ENCODE assay signal across 8 cellular contexts in the genomic region with DNA sequence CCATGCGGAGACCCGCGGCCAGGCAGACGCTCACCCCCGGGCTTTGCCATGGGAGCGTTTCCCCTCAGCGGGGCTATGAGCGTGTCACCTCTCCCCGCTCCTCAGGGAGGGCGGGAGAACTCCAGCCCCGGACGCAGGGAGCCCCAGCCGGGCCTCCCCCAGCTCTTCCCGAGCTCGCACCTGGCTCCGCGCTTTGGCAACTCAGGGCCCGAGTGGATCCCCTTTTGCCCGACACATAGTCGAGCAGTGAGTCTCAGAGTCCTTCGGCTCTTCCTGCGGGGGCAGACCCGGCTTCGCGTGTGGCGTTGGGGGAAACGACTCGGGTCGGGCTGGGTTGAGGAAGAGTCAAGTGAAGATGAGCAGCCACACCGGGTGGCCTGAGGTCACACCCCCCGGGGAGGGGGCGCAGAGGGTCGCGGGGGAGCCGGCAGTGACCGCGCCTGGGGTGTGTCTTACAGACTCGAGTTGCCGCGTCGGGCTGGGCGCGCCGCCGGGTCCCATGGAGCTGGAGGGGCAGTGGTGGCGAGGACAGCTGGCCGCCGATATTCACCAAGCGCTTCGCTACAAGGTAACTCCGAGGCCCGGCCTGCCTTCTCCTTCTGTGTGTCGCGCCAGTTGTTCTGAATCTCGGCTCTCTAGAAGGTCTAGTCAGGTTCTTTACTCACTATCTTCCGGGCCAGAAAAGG. TPM values are rescaled to one million over a fixed set of nuclear protein-coding genes. Genes with fewer than 3 reads are reported as not detected.
DNase-seq lines count a peak whose midpoint lies in the region; ATAC-seq and TF ChIP-seq lines count a peak whose summit lies in the region.

No MANE protein-coding gene starts in this region.

- no peaks in the 10 kb centered on the region for H3K27me3 ChIP-seq in stomach

- DNase-seq in C1 segment of cervical spinal cord (lab: John Stamatoyannopoulos, UW) (peak in 13 of 14 donors; percentile 24 to 72 (median 59)), GM19240 (ENCODE audit: insufficient read length, low spot score) (peak; percentile 37), fibroblast of pulmonary artery (ENCODE audit: low read depth) (peak; percentile 32), stomach (peak; percentile 52)
- DNase-seq in activated T-helper 2 cell treated with anti-CD3 and anti-CD28 coated beads, Interferon-gamma antibody, Interleukin-2, Interleukin-4, amounts not matched to agents 10 μg/mL and 5 μg/mL and 100 μg/mL, durations not matched to agents 14 hours and 24 hours and 36 hours (ENCODE audit: low spot score): peak; percentile 40
- DNase-seq in natural killer cell treated with Interleukin-12 subunit alpha and Interleukin-12 subunit beta and Interleukin-15 and Interleukin-18, amount 100 ng/mL, for 72 hours (ENCODE audit: low spot score): peak; percentile 77

- peaks cover 0 to 10% (median 4%) of the 10 kb centered on the region in 4 donors for H3K36me3 ChIP-seq in stomach

- H3K36me3 Mint-ChIP-seq in activated T-helper 2 cell treated with anti-CD3 and anti-CD28 coated beads, Interferon-gamma antibody, Interleukin-2, Interleukin-4, amounts not matched to agents 10 μg/mL and 5 μg/mL and 100 μg/mL, durations not matched to agents 14 hours and 24 hours and 36 hours (ENCODE audit: low read depth): peaks cover 39% of the 10 kb centered on the region
- H3K36me3 Mint-ChIP-seq in natural killer cell treated with Interleukin-12 subunit alpha and Interleukin-12 subunit beta and Interleukin-15 and Interleukin-18, amount 100 ng/mL, for 72 hours: peaks cover 20% of the 10 kb centered on the region

- H3K4me1 ChIP-seq in stomach: peaks cover 9 to 42% (median 22%) of the 10 kb centered on the region in 4 donors

- TF ChIP-seq CTCF in fibroblast of pulmonary artery (IDR thresholded peaks at IDR 0.05; ENCODE audit: low read length, missing control alignments): no peak
- no peak for TF ChIP-seq CTCF in stomach (IDR thresholded peaks at IDR 0.05)

- H3K9me3 Mint-ChIP-seq in activated T-helper 2 cell treated with anti-CD3 and anti-CD28 coated beads, Interferon-gamma antibody, Interleukin-2, Interleukin-4, amounts not matched to agents 10 μg/mL and 5 μg/mL and 100 μg/mL, durations not matched to agents 14 hours and 24 hours and 36 hours: no peaks in the 10 kb centered on the region
- H3K9me3 Mint-ChIP-seq in natural killer cell treated with Interleukin-12 subunit alpha and Interleukin-12 subunit beta and Interleukin-15 and Interleukin-18, amount 100 ng/mL, for 72 hours: no peaks in the 10 kb centered on the region

- peak overlapping the region; percentile 85 to 94 (median 92) for H3K27ac ChIP-seq in stomach

- ATAC-seq in HG03378 (IDR thresholded peaks at IDR 0.05; ENCODE audit: unreplicated experiment): peak; percentile 35
- ATAC-seq in natural killer cell treated with Interleukin-12 subunit alpha and Interleukin-12 subunit beta and Interleukin-15 and Interleukin-18, amount 100 ng/mL, for 72 hours: peak; percentile 70 to 73

- peak overlapping the region; percentile 92 for H3K4me3 Mint-ChIP-seq in activated T-helper 2 cell treated with anti-CD3 and anti-CD28 coated beads, Interferon-gamma antibody, Interleukin-2, Interleukin-4, amounts not matched to agents 10 μg/mL and 5 μg/mL and 100 μg/mL, durations not matched to agents 14 hours and 24 hours and 36 hours (ENCODE audit: low read depth)
- H3K4me3 Mint-ChIP-seq in natural killer cell treated with Interleukin-12 subunit alpha and Interleukin-12 subunit beta and Interleukin-15 and Interleukin-18, amount 100 ng/mL, for 72 hours: peak overlapping the region; percentile 85

- WGBS in stomach, 5 donors: 0 to 1% (median 0%) methylated on average over 16 to 56 of the region's 56 CpGs

- TF ChIP-seq EP300 in stomach (IDR thresholded peaks at IDR 0.05): no peak

- H3K27ac Mint-ChIP-seq in activated T-helper 2 cell treated with anti-CD3 and anti-CD28 coated beads, Interferon-gamma antibody, Interleukin-2, Interleukin-4, amounts not matched to agents 10 μg/mL and 5 μg/mL and 100 μg/mL, durations not matched to agents 14 hours and 24 hours and 36 hours: peak overlapping the region; percentile 73
- H3K27ac Mint-ChIP-seq in natural killer cell treated with Interleukin-12 subunit alpha and Interleukin-12 subunit beta and Interleukin-15 and Interleukin-18, amount 100 ng/mL, for 72 hours: peak overlapping the region; percentile 81 to 91

- no peaks in the 10 kb centered on the region for H3K9me3 ChIP-seq in stomach

- H3K4me3 ChIP-seq in fibroblast of pulmonary artery (replicated peaks; ENCODE audit: low read depth, low read length) (peak overlapping the region; percentile 83), stomach (peak overlapping the region; percentile 78 to 82 (median 80))

- H3K4me1 Mint-ChIP-seq in activated T-helper 2 cell treated with anti-CD3 and anti-CD28 coated beads, Interferon-gamma antibody, Interleukin-2, Interleukin-4, amounts not matched to agents 10 μg/mL and 5 μg/mL and 100 μg/mL, durations not matched to agents 14 hours and 24 hours and 36 hours (ENCODE audit: low read depth): peaks cover 40% of the 10 kb centered on the region
- peaks cover 38 to 43% of the 10 kb centered on the region in 2 donors for H3K4me1 Mint-ChIP-seq in natural killer cell treated with Interleukin-12 subunit alpha and Interleukin-12 subunit beta and Interleukin-15 and Interleukin-18, amount 100 ng/mL, for 72 hours (ENCODE audit: low read depth in 2 of 2)

- intact Hi-C loops in activated T-helper 2 cell treated with anti-CD3 and anti-CD28 coated beads, Interferon-gamma antibody, Interleukin-2, Interleukin-4, amounts not matched to agents 10 μg/mL and 5 μg/mL and 100 μg/mL, durations not matched to agents 14 hours and 24 hours and 36 hours (cut with micrococcal nuclease): loop anchor here (1.0 to 10.0 kb wide), 4 partner anchors 46 to 352 kb away; a partner anchor contains a TSS
- intact Hi-C loops in stomach (cut with DNase I; ENCODE audit: low total_unique reads): no loop called here

- no peaks in the 10 kb centered on the region for H3K27me3 Mint-ChIP-seq in activated T-helper 2 cell treated with anti-CD3 and anti-CD28 coated beads, Interferon-gamma antibody, Interleukin-2, Interleukin-4, amounts not matched to agents 10 μg/mL and 5 μg/mL and 100 μg/mL, durations not matched to agents 14 hours and 24 hours and 36 hours (ENCODE audit: low read depth)
- H3K27me3 Mint-ChIP-seq in natural killer cell treated with Interleukin-12 subunit alpha and Interleukin-12 subunit beta and Interleukin-15 and Interleukin-18, amount 100 ng/mL, for 72 hours: peaks cover 0 to 2% of the 10 kb centered on the region in 2 donors

- TF ChIP-seq POLR2A in stomach (IDR thresholded peaks at IDR 0.05): no peak

TF ChIP-seq in PFSK-1, 5 proteins besides CTCF, POLR2A, EP300 and RAD21:
- no peak for TF ChIP-seq SIN3A (IDR thresholded peaks at IDR 0.05; ENCODE audit: borderline replicate concordance, insufficient read depth, low read length)
- TF ChIP-seq, protein P1, sequence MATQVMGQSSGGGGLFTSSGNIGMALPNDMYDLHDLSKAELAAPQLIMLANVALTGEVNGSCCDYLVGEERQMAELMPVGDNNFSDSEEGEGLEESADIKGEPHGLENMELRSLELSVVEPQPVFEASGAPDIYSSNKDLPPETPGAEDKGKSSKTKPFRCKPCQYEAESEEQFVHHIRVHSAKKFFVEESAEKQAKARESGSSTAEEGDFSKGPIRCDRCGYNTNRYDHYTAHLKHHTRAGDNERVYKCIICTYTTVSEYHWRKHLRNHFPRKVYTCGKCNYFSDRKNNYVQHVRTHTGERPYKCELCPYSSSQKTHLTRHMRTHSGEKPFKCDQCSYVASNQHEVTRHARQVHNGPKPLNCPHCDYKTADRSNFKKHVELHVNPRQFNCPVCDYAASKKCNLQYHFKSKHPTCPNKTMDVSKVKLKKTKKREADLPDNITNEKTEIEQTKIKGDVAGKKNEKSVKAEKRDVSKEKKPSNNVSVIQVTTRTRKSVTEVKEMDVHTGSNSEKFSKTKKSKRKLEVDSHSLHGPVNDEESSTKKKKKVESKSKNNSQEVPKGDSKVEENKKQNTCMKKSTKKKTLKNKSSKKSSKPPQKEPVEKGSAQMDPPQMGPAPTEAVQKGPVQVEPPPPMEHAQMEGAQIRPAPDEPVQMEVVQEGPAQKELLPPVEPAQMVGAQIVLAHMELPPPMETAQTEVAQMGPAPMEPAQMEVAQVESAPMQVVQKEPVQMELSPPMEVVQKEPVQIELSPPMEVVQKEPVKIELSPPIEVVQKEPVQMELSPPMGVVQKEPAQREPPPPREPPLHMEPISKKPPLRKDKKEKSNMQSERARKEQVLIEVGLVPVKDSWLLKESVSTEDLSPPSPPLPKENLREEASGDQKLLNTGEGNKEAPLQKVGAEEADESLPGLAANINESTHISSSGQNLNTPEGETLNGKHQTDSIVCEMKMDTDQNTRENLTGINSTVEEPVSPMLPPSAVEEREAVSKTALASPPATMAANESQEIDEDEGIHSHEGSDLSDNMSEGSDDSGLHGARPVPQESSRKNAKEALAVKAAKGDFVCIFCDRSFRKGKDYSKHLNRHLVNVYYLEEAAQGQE (IDR thresholded peaks at IDR 0.05; ENCODE audit: insufficient read depth in 1 of 2, low read depth in 2 of 2, low read length in 2 of 2): no peak
- no peak for TF ChIP-seq FOXP2 (optimal IDR thresholded peaks at IDR 0.05; ENCODE audit: borderline replicate concordance, extremely low read depth, extremely low read length, insufficient read depth)
- TF ChIP-seq TAF1 (IDR thresholded peaks at IDR 0.05; ENCODE audit: borderline replicate concordance, insufficient read depth, low read length): 0 out of 2 replicates have a peak, but pooled peaks have one; percentile 5
- no peak for TF ChIP-seq POLR2AphosphoS5 (IDR thresholded peaks at IDR 0.05; ENCODE audit: low read depth, low read length)

RNA-seq across cellular contexts. Expression of a gene that starts 0.7 kb away (rescaled TPM):
- polyA plus RNA-seq in PFSK-1 (2012; ENCODE audit: insufficient read length, low read depth): 5.2 TPM
- 8.3 and 9.3 TPM in 2 replicates for total RNA-seq in activated T-helper 2 cell treated with anti-CD3 and anti-CD28 coated beads, Interferon-gamma antibody, Interleukin-2, Interleukin-4, amounts not matched to agents 10 μg/mL and 5 μg/mL and 100 μg/mL, durations not matched to agents 14 hours and 24 hours and 36 hours
- 10 to 100 TPM; 12.1 to 14.2 TPM for total RNA-seq in natural killer cell treated with Interleukin-12 subunit alpha and Interleukin-12 subunit beta and Interleukin-15 and Interleukin-18, amount 100 ng/mL, for 72 hours
- total RNA-seq in stomach: 1 to 10 TPM in 2 of 5 donors, under 1 TPM in 2, not detected in 1; 0.58 to 7.7 (median 1.4) TPM
- polyA plus RNA-seq in stomach: 1 to 10 TPM; 1.7 to 2.6 (median 2.1) TPM

Comparison
In these comparisons a context has a peak if more than half of its experiments do, and no peak if none do; other contexts are left out.
1. Peak in every context shown above with its lines: DNase-seq, ATAC-seq, H3K4me3 ChIP-seq and H3K27ac ChIP-seq.